ENCODE assay signal across 16 cellular contexts in genomic region chr3:185988816-185989175, GRCh38.
"Had no signal": no experiment of that assay in that cellular context is flagged by ENCODE, and none has a peak within 500 bp of the region (broad histone marks: within the 10 kb centered on the region; RNA-seq: fewer than 3 reads in every experiment).

No MANE protein-coding gene starts in this region.

- H3K4me1 ChIP-seq: prostate gland, right lobe of liver had no signal

- H3K4me1 Mint-ChIP-seq: activated naive CD4-positive, alpha-beta T cell treated with anti-CD3 and anti-CD28 coated beads, Interleukin-2, amount 50 U/mL, for 24 hours had no signal

- H3K36me3 ChIP-seq: adrenal gland, cardiac muscle cell, gastroesophageal sphincter, prostate gland, right lobe of liver, upper lobe of left lung had no signal

- DNase-seq: activated CD4-positive, CD25-positive, alpha-beta regulatory T cell treated with anti-CD3 and anti-CD28 coated beads, Interleukin-2, amount 50 U/mL, for 72 hours; activated effector memory CD4-positive, alpha-beta T cell treated with anti-CD3 and anti-CD28 coated beads, Interleukin-2, amount 50 U/mL, for 16 hours; activated T-cell treated with anti-CD3 and anti-CD28 coated beads, Interleukin-2, amount 50 U/mL, for 4 hours; adrenal gland; dorsolateral prefrontal cortex; midbrain; right lobe of liver; stimulated activated naive CD8-positive, alpha-beta T cell treated with anti-CD3 and anti-CD28 coated beads, Interleukin-15, Interleukin-2, amounts not matched to agents 100 U/mL and 50 U/mL, for 24 hours; testis; upper lobe of left lung had no signal

- H3K27ac ChIP-seq: adrenal gland, cardiac muscle cell, dorsolateral prefrontal cortex, gastroesophageal sphincter, prostate gland, right lobe of liver, testis, upper lobe of left lung had no signal

- H3K9me3 Mint-ChIP-seq: activated naive CD4-positive, alpha-beta T cell treated with anti-CD3 and anti-CD28 coated beads, Interleukin-2, amount 50 U/mL, for 24 hours; activated T-cell treated with anti-CD3 and anti-CD28 coated beads, Interleukin-2, amount 50 U/mL, for 4 hours; neural crest cell had no signal

- H3K9me3 ChIP-seq: adrenal gland, gastroesophageal sphincter, prostate gland, right lobe of liver, testis, upper lobe of left lung had no signal

- H3K27me3 ChIP-seq: adrenal gland, dorsolateral prefrontal cortex, right lobe of liver, testis, upper lobe of left lung had no signal

- H3K27me3 Mint-ChIP-seq: activated naive CD4-positive, alpha-beta T cell treated with anti-CD3 and anti-CD28 coated beads, Interleukin-2, amount 50 U/mL, for 24 hours had no signal

- H3K27ac Mint-ChIP-seq: activated naive CD4-positive, alpha-beta T cell treated with anti-CD3 and anti-CD28 coated beads, Interleukin-2, amount 50 U/mL, for 24 hours had no signal

- H3K4me3 ChIP-seq: adrenal gland, cardiac muscle cell, dorsolateral prefrontal cortex, gastroesophageal sphincter, prostate gland, right lobe of liver, testis, upper lobe of left lung had no signal

- H3K4me3 Mint-ChIP-seq: activated naive CD4-positive, alpha-beta T cell treated with anti-CD3 and anti-CD28 coated beads, Interleukin-2, amount 50 U/mL, for 24 hours; activated T-cell treated with anti-CD3 and anti-CD28 coated beads, Interleukin-2, amount 50 U/mL, for 4 hours; neural crest cell had no signal

- ATAC-seq: activated T-cell treated with anti-CD3 and anti-CD28 coated beads, Interleukin-2, amount 50 U/mL, for 4 hours; gastroesophageal sphincter; left lobe of liver; right lobe of liver; stimulated activated naive CD8-positive, alpha-beta T cell treated with anti-CD3 and anti-CD28 coated beads, Interleukin-15, Interleukin-2, amounts not matched to agents 100 U/mL and 50 U/mL, for 24 hours had no signal
